Comparison of ENCODE assay signal across 9 cellular contexts in genomic region chr4:73662709-73663546, GRCh38. TPM values are rescaled to one million over a fixed set of nuclear protein-coding genes. Genes with fewer than 3 reads are reported as not detected.
DNase-seq lines count a peak whose midpoint lies in the region; ATAC-seq and TF ChIP-seq lines count a peak whose summit lies in the region.
"Had no signal": no experiment of that assay in that cellular context is flagged by ENCODE, and none has a peak within 500 bp of the region (broad histone marks: within the 10 kb centered on the region; RNA-seq: fewer than 3 reads in every experiment).

No MANE protein-coding gene starts in this region.

- peak overlapping the region; percentile 43 for H3K18ac ChIP-seq in IMR-90 (ENCODE audit: low read depth, low read length)

- H3K4me3 ChIP-seq in IMR-90 (ENCODE audit: insufficient read depth, low read depth, low read length) (no peak overlapping the region), PC-3 (ENCODE audit: low read length) (no peak overlapping the region), esophagus muscularis mucosa (no peak overlapping the region), prostate gland (no peak overlapping the region)

- H3K36me3 ChIP-seq in IMR-90 (ENCODE audit: control insufficient read depth, insufficient read depth, low read length) (no peaks in the 10 kb centered on the region), PC-3 (ENCODE audit: low read depth, low read length) (no peaks in the 10 kb centered on the region), esophagus muscularis mucosa (no peaks in the 10 kb centered on the region), prostate gland (no peaks in the 10 kb centered on the region)

- TF ChIP-seq CTCF in IMR-90 (conservative IDR thresholded peaks at IDR 0.05; ENCODE audit: low read depth, low read length) (peak; percentile 72), PC-3 (conservative IDR thresholded peaks at IDR 0.05; ENCODE audit: low read depth, low read length) (peak; percentile 91), esophagus muscularis mucosa (IDR thresholded peaks at IDR 0.05) (peak; percentile 25 to 42 (median 33)), prostate gland (IDR thresholded peaks at IDR 0.05) (peak; percentile 28 to 73 (median 56))

- H3K9ac ChIP-seq in IMR-90 (ENCODE audit: low read depth, low read length) (no peak overlapping the region; the same call in 1 of the 2 replicates), PC-3 (ENCODE audit: low read length) (peak overlapping the region; percentile 49)

- peak overlapping the region; percentile 86 for H2BK120ac ChIP-seq in IMR-90 (ENCODE audit: low read depth, low read length)

- TF ChIP-seq RAD21 in IMR-90 (IDR thresholded peaks at IDR 0.05; ENCODE audit: low read length), result peak; percentile 87

- H3K4me2 ChIP-seq in IMR-90 (ENCODE audit: low read depth, low read length), result no peak overlapping the region
- H3K4me2 ChIP-seq in PC-3 (ENCODE audit: low read length), result no peak overlapping the region

- peak overlapping the region; percentile 59 for H3K4ac ChIP-seq in IMR-90 (ENCODE audit: low read depth, low read length)

- in situ Hi-C loops in Caki2 (cut with HindIII; ENCODE audit: low pct_unique_long_range_greater_than_20kb, low sequenced_read_pairs), result no loop called here
- in situ Hi-C loops in IMR-90 (cut with MboI; ENCODE audit: low sequenced_read_pairs), result loop anchor here (5.0 to 25.0 kb wide), 4 partner anchors 259 to 649 kb away; partner anchors contain the start of genes CXCL3 and EPGN

- no CpG with 5 or more reads among the region's 6 CpGs for WGBS in IMR-90 (ENCODE audit: extremely low coverage in 2 of 2, insufficient read length in 1 of 2), 2 experiments
- WGBS in esophagus muscularis mucosa, result 41% methylated on average over 6 of the region's 6 CpGs
- 30% methylated on average over 6 of the region's 6 CpGs for WGBS in prostate gland

- no TSS peak for BruUV-seq in IMR-90 (replicated peaks; lab: Mats Ljungman, UMichigan)
- no TSS peak for BruUV-seq in PC-3 (replicated peaks; lab: Mats Ljungman, UMichigan)

- H3K4me1 ChIP-seq in IMR-90 (ENCODE audit: control insufficient read depth, insufficient read depth, low read length) (peaks cover 6% of the 10 kb centered on the region), PC-3 (ENCODE audit: insufficient read depth, low read length) (peaks cover 40% of the 10 kb centered on the region), esophagus muscularis mucosa (peaks cover 0 to 6% (median 3%) of the 10 kb centered on the region in 4 donors), prostate gland (replicated peaks) (no peaks in the 10 kb centered on the region)

- H2AK5ac ChIP-seq in IMR-90 (ENCODE audit: low read depth, low read length), result peak overlapping the region; percentile 66

- intact Hi-C loops in IMR-90 (cut with micrococcal nuclease) (loop anchor here (1.0 to 5.0 kb wide), 5 partner anchors 66 to 649 kb away; partner anchors contain the start of gene ANKRD17), PC-3 (cut with micrococcal nuclease) (loop anchor here (1.0 to 5.0 kb wide), 8 partner anchors 44 to 471 kb away; partner anchors contain the start of gene CXCL3), esophagus muscularis mucosa (cut with DNase I) (loop anchor here (5.0 to 10.0 kb wide), 2 partner anchors 262 to 469 kb away; no protein-coding TSS in a partner anchor), prostate gland (cut with DNase I) (loop anchor here (5.0 to 10.0 kb wide), 3 partner anchors 202 to 469 kb away; partner anchors contain the start of gene CXCL1)

- H3K56ac ChIP-seq in IMR-90 (ENCODE audit: extremely low read depth, insufficient read depth, low read length), result peak overlapping the region; percentile 19; the same call in 1 of the 2 replicates

- no peak for TF ChIP-seq EP300 in esophagus muscularis mucosa (IDR thresholded peaks at IDR 0.05)

- H2BK15ac ChIP-seq in IMR-90 (ENCODE audit: low read depth, low read length), result peak overlapping the region; percentile 81

- H3K79me1 ChIP-seq in IMR-90 (ENCODE audit: low read depth in 1 of 2, low read length in 2 of 2), result no peaks in the 10 kb centered on the region

- no peaks in the 10 kb centered on the region for H3K79me2 ChIP-seq in PC-3 (ENCODE audit: low read length)

- peaks cover 4% of the 10 kb centered on the region; the same call in 1 of the 2 replicates for H3K9me1 ChIP-seq in IMR-90 (ENCODE audit: insufficient read depth, low read length)

- 0 out of 2 replicates have a peak overlapping the region, but pooled peaks have one; percentile 13 for H4K5ac ChIP-seq in IMR-90 (ENCODE audit: low read depth, low read length)

- no peaks in the 10 kb centered on the region for H3K9me2 ChIP-seq in PC-3 (replicated peaks; ENCODE audit: low read length)

- peak overlapping the region; percentile 11 for H2BK20ac ChIP-seq in IMR-90 (ENCODE audit: low read depth, low read length)

- no peaks in the 10 kb centered on the region for H3K27me3 ChIP-seq in IMR-90 (ENCODE audit: control insufficient read depth, insufficient read depth, low read length)
- H3K27me3 ChIP-seq in PC-3 (ENCODE audit: low read length), result no peaks in the 10 kb centered on the region
- H3K27me3 ChIP-seq in esophagus muscularis mucosa, result no peaks in the 10 kb centered on the region
- H3K27me3 ChIP-seq in prostate gland (replicated peaks; ENCODE audit: insufficient read depth), result no peaks in the 10 kb centered on the region

- H2AFZ ChIP-seq in IMR-90 (replicated peaks; ENCODE audit: low read length, poor library complexity) (no peak overlapping the region), PC-3 (ENCODE audit: low read length) (peak overlapping the region; percentile 51)

- TF ChIP-seq POLR2A in IMR-90 (IDR thresholded peaks at IDR 0.05; ENCODE audit: low read depth, low read length) (no peak), esophagus muscularis mucosa (IDR thresholded peaks at IDR 0.05; ENCODE audit: low read depth) (no peak), prostate gland (IDR thresholded peaks at IDR 0.05) (no peak)

- H2BK5ac ChIP-seq in IMR-90 (ENCODE audit: low read depth, low read length, poor library complexity, severe bottlenecking), result peak overlapping the region; percentile 77

- CTCF ChIA-PET in IMR-90 (lab: Yijun Ruan, JAX) (interaction anchor here (1.1 to 3.2 kb wide), 4 partner anchors 313 to 475 kb away, joined by 4 to 12 read pairs (median 4); no protein-coding TSS in a partner anchor), PC-3 (lab: Charles Lee) (interaction anchor here (0.6 to 1.8 kb wide), 3 partner anchors 119 to 472 kb away, joined by 4 to 7 read pairs (median 5); no protein-coding TSS in a partner anchor)

- H3K27ac ChIP-seq in IMR-90 (ENCODE audit: insufficient read depth, low read length) (no peak overlapping the region; the same call in 1 of the 2 replicates), PC-3 (ENCODE audit: low read length) (peak overlapping the region; percentile 75), esophagus muscularis mucosa (replicated peaks in 1 of 4) (no peak overlapping the region), prostate gland (no peak overlapping the region)

- peak overlapping the region; percentile 40 for H4K91ac ChIP-seq in IMR-90 (ENCODE audit: insufficient read depth, low read depth, low read length)

- peak; percentile 83 for ATAC-seq in GM19463 (IDR thresholded peaks at IDR 0.05; ENCODE audit: unreplicated experiment)
- peak; percentile 64 for ATAC-seq in IMR-90 (ENCODE audit: low read depth)
- peak; percentile 82 for ATAC-seq in PC-3
- ATAC-seq in HG03442 (IDR thresholded peaks at IDR 0.05; ENCODE audit: unreplicated experiment), result no peak

- peak overlapping the region; percentile 62 to 77 for H4K8ac ChIP-seq in IMR-90 (ENCODE audit: low read depth in 2 of 2, low read length in 2 of 2)

- H2AK9ac ChIP-seq in IMR-90 (replicated peaks; ENCODE audit: low read depth, low read length, poor library complexity), result no peak overlapping the region

- POLR2A ChIA-PET in IMR-90 (lab: Charles Lee; ENCODE audit: unreplicated experiment) (no interaction called here), PC-3 (lab: Charles Lee; ENCODE audit: unreplicated experiment) (interaction anchor here (0.6 to 0.7 kb wide), 2 partner anchors 20 to 275 kb away, joined by 3 to 6 read pairs; no protein-coding TSS in a partner anchor)

- DNase-seq in Caki2 (ENCODE audit: low read depth) (peak; percentile 45), IMR-90 (peak; percentile 77), PC-3 (peak; percentile 91), esophagus muscularis mucosa (ENCODE audit: extremely low spot score) (no peak), prostate gland (ENCODE audit: low spot score) (no peak)
- DNase-seq in effector CD8-positive, alpha-beta T cell (lab: John Stamatoyannopoulos, UW), result no peak

- H3K23ac ChIP-seq in IMR-90 (ENCODE audit: low read depth, low read length), result no peak overlapping the region

- H3K9me3 ChIP-seq in IMR-90 (ENCODE audit: control insufficient read depth, insufficient read depth, low read length) (no peaks in the 10 kb centered on the region), PC-3 (ENCODE audit: low read length) (no peaks in the 10 kb centered on the region), esophagus muscularis mucosa (no peaks in the 10 kb centered on the region), prostate gland (no peaks in the 10 kb centered on the region)

- dilution Hi-C loops in IMR-90 (cut with HindIII; ENCODE audit: low sequenced_read_pairs, unreplicated experiment), result no loop called here

- H4K20me1 ChIP-seq in IMR-90 (ENCODE audit: insufficient read depth, low read length) (no peaks in the 10 kb centered on the region), PC-3 (ENCODE audit: low read length) (no peaks in the 10 kb centered on the region)

- peaks cover 6% of the 10 kb centered on the region for H3F3A ChIP-seq in PC-3 (ENCODE audit: low read length, unreplicated experiment)

- peak overlapping the region; percentile 18; the same call in 1 of the 2 replicates for H3K14ac ChIP-seq in IMR-90 (replicated peaks; ENCODE audit: low read depth, low read length)

TF ChIP-seq in IMR-90, 13 proteins besides CTCF, POLR2A, EP300 and RAD21:
- TF ChIP-seq, protein P1, sequence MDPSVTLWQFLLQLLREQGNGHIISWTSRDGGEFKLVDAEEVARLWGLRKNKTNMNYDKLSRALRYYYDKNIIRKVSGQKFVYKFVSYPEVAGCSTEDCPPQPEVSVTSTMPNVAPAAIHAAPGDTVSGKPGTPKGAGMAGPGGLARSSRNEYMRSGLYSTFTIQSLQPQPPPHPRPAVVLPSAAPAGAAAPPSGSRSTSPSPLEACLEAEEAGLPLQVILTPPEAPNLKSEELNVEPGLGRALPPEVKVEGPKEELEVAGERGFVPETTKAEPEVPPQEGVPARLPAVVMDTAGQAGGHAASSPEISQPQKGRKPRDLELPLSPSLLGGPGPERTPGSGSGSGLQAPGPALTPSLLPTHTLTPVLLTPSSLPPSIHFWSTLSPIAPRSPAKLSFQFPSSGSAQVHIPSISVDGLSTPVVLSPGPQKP (IDR thresholded peaks at IDR 0.05; ENCODE audit: borderline replicate concordance, low read depth, low read length), result no peak
- peak; percentile 79 for TF ChIP-seq SMC3 (IDR thresholded peaks at IDR 0.05; ENCODE audit: low read depth, low read length)

RNA-seq across cellular contexts. Expression of gene RASSF6, which starts 42.7 kb away (rescaled TPM):
- total RNA-seq in Caki2 (2014; rRNA removed; shearing (Covaris generic); ENCODE audit: low replicate concordance), result 0.52 and 1.0 TPM in 2 replicates
- total RNA-seq in IMR-90 (2012; rRNA removed) (not detected in 2 replicates), PC-3 (2014; rRNA removed) (0.69 and 1.1 TPM in 2 replicates), esophagus muscularis mucosa (1 to 10 TPM in 1 of 4 donors, under 1 TPM in 3; 0.26 to 1.2 (median 0.62) TPM), prostate gland (10 to 100 TPM in 1 of 2 donors, 1 to 10 TPM in 1; 6.2 to 17.5 TPM)
- not detected in 2 replicates for polyA plus RNA-seq in IMR-90 (2012; rRNA removed)
- under 0.01 TPM in 1 of 2 replicates, not detected in the other for polyA plus RNA-seq in IMR-90 (2012; cell fraction: cytosol; rRNA removed)
- not detected in 2 replicates for polyA plus RNA-seq in IMR-90 (2012; cell fraction: nucleus; rRNA removed; ENCODE audit: low replicate concordance)
- total RNA-seq: natural killer cell treated with Interleukin-12 subunit alpha and Interleukin-12 subunit beta and Interleukin-15 and Interleukin-18, amount 100 ng/mL, for 72 hours had no signal

Comparison
In these comparisons a context has a peak if more than half of its experiments do, and no peak if none do; other contexts are left out.
1. DNase-seq: peak in Caki2 (single experiment), IMR-90 (single experiment) and PC-3 (single experiment); none in esophagus muscularis mucosa (single experiment), prostate gland (single experiment) and effector CD8-positive, alpha-beta T cell (single experiment).
2. CTCF ChIP-seq: peak in every context shown above with its lines; median percentile 91 in PC-3; 72 in IMR-90; 56 in prostate gland; 33 in esophagus muscularis mucosa.